In the genomic region with DNA sequence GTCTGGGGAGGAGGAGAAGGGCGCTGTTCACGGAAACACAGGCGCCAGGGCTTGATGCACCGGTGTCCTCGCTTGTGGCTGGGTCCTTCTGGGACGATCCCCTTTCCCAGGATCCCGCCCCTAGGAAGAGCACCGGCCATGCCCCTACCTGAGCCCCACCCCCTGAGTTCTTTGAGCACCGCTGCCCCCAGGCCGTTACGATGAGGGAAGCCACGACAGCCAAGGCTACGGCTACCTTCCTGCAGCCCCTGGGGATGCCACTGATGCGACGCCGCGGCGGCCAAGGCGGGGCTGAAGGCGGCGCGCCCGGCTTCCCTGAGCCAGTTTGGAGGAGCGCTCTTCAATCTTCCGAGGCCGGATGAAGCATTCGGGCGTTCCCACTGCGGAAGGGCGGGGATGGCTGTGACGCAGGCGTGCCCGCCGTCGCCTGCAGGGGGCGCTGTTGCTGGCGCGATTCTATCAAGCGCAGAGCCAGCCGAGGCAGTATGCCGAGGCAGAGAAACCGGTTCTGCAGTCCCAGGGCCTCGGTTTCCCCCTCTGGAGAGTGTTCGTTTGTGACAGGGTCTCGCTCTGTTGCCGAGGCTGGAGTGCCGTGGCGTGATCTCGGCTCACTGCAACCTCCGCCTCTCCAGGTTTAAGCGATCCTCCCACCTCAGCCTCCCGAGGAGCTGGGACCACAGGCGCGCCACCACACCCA, we compare ENCODE assay signal across 9 cellular contexts. TPM values are rescaled to one million over a fixed set of nuclear protein-coding genes. Genes with fewer than 3 reads are reported as not detected.
A peak's percentile ranks its signal among the peaks of the same experiment; 100 is the strongest.
DNase-seq lines count a peak whose midpoint lies in the region; ATAC-seq and TF ChIP-seq lines count a peak whose summit lies in the region.
"Had no signal": no experiment of that assay in that cellular context is flagged by ENCODE, and none has a peak within 500 bp of the region (broad histone marks: within the 10 kb centered on the region; RNA-seq: fewer than 3 reads in every experiment).

No MANE protein-coding gene starts in this region.

- peak; percentile 65 to 87 for DNase-seq in Caco-2
- peak in 1 of 2 donors; percentile 66 for DNase-seq in ascending aorta (ENCODE audit: low spot score in 2 of 2)
- peak; percentile 10 for DNase-seq in smooth muscle cell (lab: John Stamatoyannopoulos, UW; ENCODE audit: unreplicated experiment)

- POLR2A ChIA-PET in Caco-2 (lab: Charles Lee) = no interaction called here

- H3K9me3 ChIP-seq in Caco-2 = no peaks in the 10 kb centered on the region
- no peaks in the 10 kb centered on the region for H3K9me3 ChIP-seq in HUES6 (ENCODE audit: control insufficient read depth, insufficient read depth, low read depth, low read length)
- no peaks in the 10 kb centered on the region for H3K9me3 ChIP-seq in ascending aorta
- no peaks in the 10 kb centered on the region for H3K9me3 ChIP-seq in iPS-15b (ENCODE audit: control insufficient read depth, insufficient read depth, low read length)
- no peaks in the 10 kb centered on the region for H3K9me3 ChIP-seq in smooth muscle cell (replicated peaks; ENCODE audit: low read depth)

- intact Hi-C loops in Caco-2 (cut with micrococcal nuclease; ENCODE audit: unreplicated experiment) (loop anchor here (1.0 kb wide), 2 partner anchors 54 to 75 kb away; no protein-coding TSS in a partner anchor), ascending aorta (cut with DNase I) (no loop called here)

- CTCF ChIA-PET in Caco-2 (lab: Charles Lee) = interaction anchor here (0.7 to 1.7 kb wide), 3 partner anchors 54 to 83 kb away, joined by 3 to 9 read pairs (median 5); a partner anchor contains a TSS

- peaks cover 6% of the 10 kb centered on the region for H3K4me1 Mint-ChIP-seq in Caco-2 (ENCODE audit: low read depth, unreplicated experiment)
- H3K4me1 Mint-ChIP-seq in T-helper 1 cell treated with Interleukin-12 subunit alpha and Interleukin-12 subunit beta and Interleukin-4 antibody, amounts not matched to agents 30 μg/mL and 1 μg/mL, for 36 hours (ENCODE audit: low read depth) = peaks cover 3% of the 10 kb centered on the region

- no peak overlapping the region for H3K9ac ChIP-seq in HUES6 (ENCODE audit: low read length)
- peak overlapping the region; percentile 57 for H3K9ac ChIP-seq in iPS-15b (ENCODE audit: low read depth, low read length)
- no peak overlapping the region for H3K9ac ChIP-seq in smooth muscle cell (ENCODE audit: low read depth)

- H4K20me1 ChIP-seq in smooth muscle cell (ENCODE audit: low read depth) = no peaks in the 10 kb centered on the region

- H2AFZ ChIP-seq in smooth muscle cell (ENCODE audit: low read depth) = peak overlapping the region; percentile 75

- H3K36me3 ChIP-seq in Caco-2 (ENCODE audit: control insufficient read depth, insufficient read depth, low read length) = no peaks in the 10 kb centered on the region
- no peaks in the 10 kb centered on the region for H3K36me3 ChIP-seq in HUES6 (ENCODE audit: control insufficient read depth, insufficient read depth, low read length)
- H3K36me3 ChIP-seq in ascending aorta = no peaks in the 10 kb centered on the region
- H3K36me3 ChIP-seq in iPS-15b (ENCODE audit: control insufficient read depth, insufficient read depth, low read length) = peaks cover 4% of the 10 kb centered on the region
- H3K36me3 ChIP-seq in smooth muscle cell (ENCODE audit: low read depth) = no peaks in the 10 kb centered on the region

- no peaks in the 10 kb centered on the region for H3K36me3 Mint-ChIP-seq in Caco-2 (ENCODE audit: insufficient read depth, unreplicated experiment)
- no peaks in the 10 kb centered on the region for H3K36me3 Mint-ChIP-seq in T-helper 1 cell treated with Interleukin-12 subunit alpha and Interleukin-12 subunit beta and Interleukin-4 antibody, amounts not matched to agents 30 μg/mL and 1 μg/mL, for 36 hours (ENCODE audit: low read depth)

- H3K4me3 ChIP-seq in Caco-2 (ENCODE audit: low read depth, low read length) (peak overlapping the region; percentile 43), HUES6 (ENCODE audit: low read depth, low read length) (peak overlapping the region; percentile 80), ascending aorta (peak overlapping the region; percentile 4 to 49), iPS-15b (ENCODE audit: low read depth, low read length) (peak overlapping the region; percentile 70), smooth muscle cell (peak overlapping the region; percentile 46)

- no TSS peak for BruUV-seq in Caco-2 (replicated peaks; lab: Mats Ljungman, UMichigan)

- H3F3A ChIP-seq in smooth muscle cell (ENCODE audit: low read depth) = no peaks in the 10 kb centered on the region

- H3K27me3 ChIP-seq in Caco-2 (replicated peaks; ENCODE audit: control insufficient read depth, insufficient read depth, low read length) = no peaks in the 10 kb centered on the region
- peaks cover 14% of the 10 kb centered on the region for H3K27me3 ChIP-seq in HUES6 (ENCODE audit: control insufficient read depth, insufficient read depth, low read length)
- peaks cover 3% of the 10 kb centered on the region for H3K27me3 ChIP-seq in ascending aorta
- peaks cover 4% of the 10 kb centered on the region for H3K27me3 ChIP-seq in iPS-15b (ENCODE audit: control insufficient read depth, insufficient read depth, low read length)
- peaks cover 43% of the 10 kb centered on the region for H3K27me3 ChIP-seq in smooth muscle cell (ENCODE audit: low read depth)

- no peaks in the 10 kb centered on the region for H3K9me3 Mint-ChIP-seq in Caco-2 (ENCODE audit: unreplicated experiment)
- no peaks in the 10 kb centered on the region for H3K9me3 Mint-ChIP-seq in T-helper 1 cell treated with Interleukin-12 subunit alpha and Interleukin-12 subunit beta and Interleukin-4 antibody, amounts not matched to agents 30 μg/mL and 1 μg/mL, for 36 hours

- H3K4me1 ChIP-seq in Caco-2 = peaks cover 3% of the 10 kb centered on the region; the same call in 1 of the 2 replicates
- peaks cover 8% of the 10 kb centered on the region; the same call in 1 of the 2 replicates for H3K4me1 ChIP-seq in HUES6 (ENCODE audit: control insufficient read depth, insufficient read depth, low read length)
- H3K4me1 ChIP-seq in ascending aorta = peaks cover 0 to 7% of the 10 kb centered on the region in 2 donors
- peaks cover 6% of the 10 kb centered on the region for H3K4me1 ChIP-seq in iPS-15b (ENCODE audit: control insufficient read depth, insufficient read depth, low read length)
- H3K4me1 ChIP-seq in smooth muscle cell (ENCODE audit: low read depth) = no peaks in the 10 kb centered on the region

- peak overlapping the region; percentile 88 for H3K4me2 ChIP-seq in smooth muscle cell

- WGBS in smooth muscle cell (ENCODE audit: low lambda C conversion rate) = 11% methylated on average over 51 of the region's 54 CpGs

- H3K79me2 ChIP-seq in smooth muscle cell (ENCODE audit: low read depth) = no peaks in the 10 kb centered on the region

- TF ChIP-seq CTCF in Caco-2 (IDR thresholded peaks at IDR 0.05; ENCODE audit: insufficient read depth in 1 of 2, low read depth in 1 of 2, low read length in 1 of 2, severe bottlenecking in 1 of 2, unreplicated experiment in 1 of 2) (peak; percentile 94), ascending aorta (IDR thresholded peaks at IDR 0.05) (peak; percentile 40 to 74 (median 71)), smooth muscle cell (IDR thresholded peaks at IDR 0.05; ENCODE audit: borderline replicate concordance, insufficient read depth, poor library complexity, severe bottlenecking) (peak; percentile 99)

- H3K4me3 Mint-ChIP-seq in Caco-2 (ENCODE audit: unreplicated experiment) = peak overlapping the region; percentile 77
- H3K4me3 Mint-ChIP-seq in T-helper 1 cell treated with Interleukin-12 subunit alpha and Interleukin-12 subunit beta and Interleukin-4 antibody, amounts not matched to agents 30 μg/mL and 1 μg/mL, for 36 hours = peak overlapping the region; percentile 56

- peaks cover 4% of the 10 kb centered on the region for H3K27me3 Mint-ChIP-seq in Caco-2 (ENCODE audit: insufficient read depth, unreplicated experiment)
- H3K27me3 Mint-ChIP-seq in T-helper 1 cell treated with Interleukin-12 subunit alpha and Interleukin-12 subunit beta and Interleukin-4 antibody, amounts not matched to agents 30 μg/mL and 1 μg/mL, for 36 hours (ENCODE audit: low read depth) = peaks cover 23% of the 10 kb centered on the region

- H3K27ac ChIP-seq in HUES6 (ENCODE audit: low read depth, low read length) = no peak overlapping the region
- H3K27ac ChIP-seq in ascending aorta = no peak overlapping the region
- no peak overlapping the region for H3K27ac ChIP-seq in smooth muscle cell (ENCODE audit: low read depth)

- ATAC-seq in GM18870 (IDR thresholded peaks at IDR 0.05; ENCODE audit: unreplicated experiment) = no peak
- ATAC-seq in HG03460 (IDR thresholded peaks at IDR 0.05; ENCODE audit: unreplicated experiment) = no peak

- H3K27ac Mint-ChIP-seq in Caco-2 (ENCODE audit: unreplicated experiment) = no peak overlapping the region
- H3K27ac Mint-ChIP-seq in T-helper 1 cell treated with Interleukin-12 subunit alpha and Interleukin-12 subunit beta and Interleukin-4 antibody, amounts not matched to agents 30 μg/mL and 1 μg/mL, for 36 hours = no peak overlapping the region

RNA-seq across cellular contexts. Expression of a gene that starts 9.7 kb away (rescaled TPM):
- total RNA-seq in Caco-2 (2022) = not detected in 2 replicates
- total RNA-seq in ascending aorta = 0.32 TPM
- total RNA-seq in smooth muscle cell = not detected in 2 replicates
- 0.93 and 1.1 TPM in 2 replicates for polyA plus RNA-seq in smooth muscle cell

RNA-seq across cellular contexts. Expression of a gene that starts 31.9 kb away (rescaled TPM):
- total RNA-seq in Caco-2 (2022) (not detected in 2 replicates), ascending aorta (not detected), smooth muscle cell (not detected in 2 replicates)
- polyA plus RNA-seq in smooth muscle cell = 0.16 TPM in 1 of 2 replicates, not detected in the other
- total RNA-seq: RPMI7951 had no signal

Comparison
In these comparisons a context has a peak if more than half of its experiments do, and no peak if none do; other contexts are left out.
1. H3K4me3 ChIP-seq: peak in every context shown above with its lines; median percentile 80 in HUES6; 70 in iPS-15b; 46 in smooth muscle cell; 43 in Caco-2; 26 in ascending aorta.